In genomic region chr12:31300341-31300740, GRCh38 we compare ENCODE assay signal across 1 cellular context.
TF ChIP-seq lines count a peak whose summit lies in the region.

No MANE protein-coding gene starts in this region.

TF ChIP-seq in GM23338, 12 proteins besides CTCF, POLR2A, EP300 and RAD21 (continued from another document):
- TF ChIP-seq ZNF462 (CRISPR knock-in tag; IDR thresholded peaks at IDR 0.05) (no peak), CREB1 (CRISPR knock-in tag; IDR thresholded peaks at IDR 0.05; ENCODE audit: low read depth) (no peak), EZH2phosphoT487 (IDR thresholded peaks at IDR 0.05; ENCODE audit: unreplicated experiment) (no peak)
